8 cellular contexts compared by ENCODE assay signal in the genomic region with DNA sequence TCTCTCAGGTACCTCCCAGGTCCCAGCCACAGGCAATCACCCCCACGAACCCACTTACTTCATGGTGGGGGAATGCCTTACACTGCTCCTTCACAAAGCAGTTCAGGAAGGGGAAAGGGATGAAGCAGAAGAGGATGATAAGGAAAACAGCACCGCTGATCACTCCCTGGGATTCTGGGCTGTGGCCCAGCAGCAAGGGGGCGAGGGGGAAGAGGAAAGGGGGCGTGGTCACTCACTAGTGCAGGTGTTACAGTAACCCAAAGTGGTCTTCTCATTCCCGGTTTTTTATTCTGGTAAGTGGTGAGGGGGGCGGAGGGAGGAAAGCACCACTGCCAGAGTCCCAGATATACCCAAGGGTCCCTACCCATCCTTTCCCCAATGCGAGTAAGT. TPM values are rescaled to one million over a fixed set of nuclear protein-coding genes. Genes with fewer than 3 reads are reported as not detected.
DNase-seq lines count a peak whose midpoint lies in the region; ATAC-seq and TF ChIP-seq lines count a peak whose summit lies in the region.

No MANE protein-coding gene starts in this region.

- TF ChIP-seq CTCF in heart right ventricle (IDR thresholded peaks at IDR 0.05) = no peak
- TF ChIP-seq CTCF in body of pancreas (IDR thresholded peaks at IDR 0.05) = no peak
- TF ChIP-seq CTCF in uterus (IDR thresholded peaks at IDR 0.05) = no peak

- H3K27ac ChIP-seq in heart right ventricle (peak overlapping the region in 8 of 10 donors; percentile 89 to 96 (median 92)), body of pancreas (peak overlapping the region in 3 of 4 donors; percentile 78 to 96 (median 94)), mesendoderm (ENCODE audit: low read depth, low read length) (no peak overlapping the region), uterus (peak overlapping the region; percentile 92 to 97)

- H3K79me1 ChIP-seq in mesendoderm (ENCODE audit: low read length) = peaks cover 5% of the 10 kb centered on the region

- no peak for TF ChIP-seq POLR2A in body of pancreas (IDR thresholded peaks at IDR 0.05)
- no peak for TF ChIP-seq POLR2A in uterus (IDR thresholded peaks at IDR 0.05)

- H3K9me3 ChIP-seq in heart right ventricle = no peaks in the 10 kb centered on the region
- no peaks in the 10 kb centered on the region for H3K9me3 ChIP-seq in body of pancreas
- H3K9me3 ChIP-seq in uterus = no peaks in the 10 kb centered on the region

- peak overlapping the region; percentile 97 for H3K56ac ChIP-seq in mesendoderm (ENCODE audit: low read length)

- no peak overlapping the region for H4K8ac ChIP-seq in mesendoderm (ENCODE audit: low read depth, low read length)

- H2BK5ac ChIP-seq in mesendoderm (ENCODE audit: low read length) = no peak overlapping the region

- H3K9ac ChIP-seq in mesendoderm (ENCODE audit: low read length) = peak overlapping the region; percentile 94

- H2BK15ac ChIP-seq in mesendoderm (replicated peaks; ENCODE audit: low read depth) = no peak overlapping the region

- no peaks in the 10 kb centered on the region for H3K27me3 ChIP-seq in heart right ventricle
- no peaks in the 10 kb centered on the region for H3K27me3 ChIP-seq in body of pancreas
- no peaks in the 10 kb centered on the region for H3K27me3 ChIP-seq in mesendoderm (ENCODE audit: insufficient read depth, low read length, poor library complexity)
- no peaks in the 10 kb centered on the region for H3K27me3 ChIP-seq in uterus

- H3K4me1 ChIP-seq in heart right ventricle (peaks cover 5 to 44% (median 30%) of the 10 kb centered on the region in 9 donors), body of pancreas (peaks cover 23% of the 10 kb centered on the region), mesendoderm (ENCODE audit: control insufficient read depth, low read depth, low read length) (peaks cover 5% of the 10 kb centered on the region), uterus (peaks cover 0 to 12% of the 10 kb centered on the region in 2 donors)

- ATAC-seq in heart right ventricle (no peak), Right ventricle myocardium superior (ENCODE audit: poor library complexity) (no peak), body of pancreas (no peak), GM21526 (IDR thresholded peaks at IDR 0.05; ENCODE audit: low FRiP score, unreplicated experiment) (no peak)

- H3K4ac ChIP-seq in mesendoderm (ENCODE audit: low read depth, low read length) = no peak overlapping the region

- H3K4me3 ChIP-seq in heart right ventricle = peak overlapping the region; percentile 69 to 89 (median 79)
- peak overlapping the region; percentile 65 to 79 for H3K4me3 ChIP-seq in body of pancreas
- peak overlapping the region; percentile 84 for H3K4me3 ChIP-seq in mesendoderm (ENCODE audit: low read length)
- peak overlapping the region; percentile 63 to 86 for H3K4me3 ChIP-seq in uterus

- H2AK5ac ChIP-seq in mesendoderm (ENCODE audit: low read length) = peak overlapping the region; percentile 82

- H3K36me3 ChIP-seq in heart right ventricle = peaks cover 0 to 35% (median 16%) of the 10 kb centered on the region in 9 donors
- peaks cover 0 to 12% of the 10 kb centered on the region in 2 donors for H3K36me3 ChIP-seq in body of pancreas (replicated peaks in 1 of 2; ENCODE audit: insufficient read depth in 1 of 2, low read depth in 2 of 2)
- H3K36me3 ChIP-seq in mesendoderm (ENCODE audit: control insufficient read depth, insufficient read depth, low read length) = peaks cover 4% of the 10 kb centered on the region
- H3K36me3 ChIP-seq in uterus = no peaks in the 10 kb centered on the region

- no peak overlapping the region for H2BK120ac ChIP-seq in mesendoderm (ENCODE audit: low read depth, low read length)

- peaks cover 6% of the 10 kb centered on the region for H3K79me2 ChIP-seq in mesendoderm (ENCODE audit: control insufficient read depth, insufficient read depth, low read length)

- H3K23ac ChIP-seq in mesendoderm (ENCODE audit: low read length) = peak overlapping the region; percentile 73

- WGBS in heart right ventricle, 2 donors = 1 to 4% methylated on average over 7 of the region's 7 CpGs
- WGBS in body of pancreas, 2 donors = 4 to 5% methylated on average over 7 of the region's 7 CpGs
- no CpG with 5 or more reads among the region's 7 CpGs for WGBS in mesendoderm (ENCODE audit: extremely low coverage, insufficient coverage, low lambda C conversion rate)

- peak overlapping the region; percentile 58 for H3K4me2 ChIP-seq in mesendoderm (ENCODE audit: low read length)

- no peak overlapping the region for H4K5ac ChIP-seq in mesendoderm (ENCODE audit: low read length)

- H3K18ac ChIP-seq in mesendoderm (ENCODE audit: low read length) = no peak overlapping the region

- intact Hi-C loops in heart right ventricle (cut with DNase I) (loop anchor here in 4 of 10 donors (5.0 to 10.0 kb wide), 4 partner anchors 84 to 221 kb away; a partner anchor contains a TSS), Right ventricle myocardium superior (cut with DNase I) (no loop called here), body of pancreas (cut with DNase I) (no loop called here), uterus (cut with DNase I; ENCODE audit: low total_unique reads) (no loop called here)

- DNase-seq in heart right ventricle (no peak), Right ventricle myocardium superior (no peak), body of pancreas (no peak), mesendoderm (no peak), uterus (no peak), mucosa of gallbladder (ENCODE audit: low spot score) (no peak), NCI-H1092 treated with DMSO at 0.1 percent for 48 hours (lab: John Stamatoyannopoulos, UW) (no peak)

RNA-seq across cellular contexts. Expression of a gene that starts 0.7 kb away (rescaled TPM):
- total RNA-seq in heart right ventricle (10 to 100 TPM in 9 of 10 donors, 1 to 10 TPM in 1; 8.6 to 23.2 (median 16.5) TPM), Right ventricle myocardium superior (18.2 TPM), body of pancreas (10 to 100 TPM; 26.7 to 62.6 TPM), uterus (10 to 100 TPM in 2 of 4 donors, 1 to 10 TPM in 2; 2.8 to 30.6 (median 16.9) TPM), mucosa of gallbladder (65.9 TPM)
- polyA plus RNA-seq in heart right ventricle = 10 to 100 TPM; 15.3 to 24.3 TPM
- 41.4 TPM for polyA plus RNA-seq in mesendoderm (2013, experiment 1 of 2)
- polyA plus RNA-seq in mesendoderm (2013, experiment 2 of 2) = 40.9 TPM

RNA-seq across cellular contexts. Expression of a gene that starts 6.2 kb away (rescaled TPM):
- total RNA-seq in heart right ventricle (10 to 100 TPM in 3 of 10 donors, 1 to 10 TPM in 7; 6.6 to 13.7 (median 8.4) TPM), Right ventricle myocardium superior (9.6 TPM), body of pancreas (10 to 100 TPM in 1 of 2 donors, 1 to 10 TPM in 1; 5.4 to 20.8 TPM), uterus (10 to 100 TPM in 1 of 4 donors, 1 to 10 TPM in 3; 1.8 to 14.3 (median 2.7) TPM), mucosa of gallbladder (21.9 TPM)
- polyA plus RNA-seq in heart right ventricle = 10 to 100 TPM in 1 of 2 donors, 1 to 10 TPM in 1; 6.1 to 11.6 TPM
- 2.1 TPM for polyA plus RNA-seq in mesendoderm (2013, experiment 1 of 2)
- 2.0 TPM for polyA plus RNA-seq in mesendoderm (2013, experiment 2 of 2)

RNA-seq across cellular contexts. Expression of a gene that starts 16.3 kb away (rescaled TPM):
- total RNA-seq in heart right ventricle (10 to 100 TPM; 14.3 to 24.9 (median 17.3) TPM), Right ventricle myocardium superior (22.1 TPM), body of pancreas (10 to 100 TPM in 1 of 2 donors, 1 to 10 TPM in 1; 7.6 to 16.1 TPM), uterus (10 to 100 TPM in 3 of 4 donors, 1 to 10 TPM in 1; 9.5 to 19.9 (median 15.3) TPM), mucosa of gallbladder (12.3 TPM)
- polyA plus RNA-seq in heart right ventricle = 10 to 100 TPM; 33.0 to 39.7 TPM
- 40.0 TPM for polyA plus RNA-seq in mesendoderm (2013, experiment 1 of 2)
- 37.8 TPM for polyA plus RNA-seq in mesendoderm (2013, experiment 2 of 2)

RNA-seq across cellular contexts. Expression of a gene that starts 20.4 kb away (rescaled TPM):
- total RNA-seq in heart right ventricle (10 to 100 TPM in 8 of 10 donors, 1 to 10 TPM in 2; 8.9 to 15.8 (median 11.5) TPM), Right ventricle myocardium superior (13.3 TPM), body of pancreas (10 to 100 TPM; 11.9 to 28.3 TPM), uterus (10 to 100 TPM; 13.5 to 27.6 (median 15.4) TPM), mucosa of gallbladder (35.9 TPM)
- polyA plus RNA-seq in heart right ventricle = 10 to 100 TPM in 1 of 2 donors, 1 to 10 TPM in 1; 8.6 to 18.1 TPM
- 17.5 TPM for polyA plus RNA-seq in mesendoderm (2013, experiment 1 of 2)
- 18.8 TPM for polyA plus RNA-seq in mesendoderm (2013, experiment 2 of 2)

RNA-seq across cellular contexts. Expression of a gene that starts 33.3 kb away (rescaled TPM):
- 10 to 100 TPM; 15.7 to 23.8 (median 21.5) TPM for total RNA-seq in heart right ventricle
- 10 to 100 TPM; 23.7 to 44.2 TPM for polyA plus RNA-seq in heart right ventricle
- total RNA-seq in Right ventricle myocardium superior = 19.8 TPM
- 10 to 100 TPM; 17.6 to 50.1 TPM for total RNA-seq in body of pancreas
- 14.4 TPM for polyA plus RNA-seq in mesendoderm (2013, experiment 1 of 2)
- polyA plus RNA-seq in mesendoderm (2013, experiment 2 of 2) = 13.2 TPM
- total RNA-seq in uterus = 10 to 100 TPM; 25.6 to 86.6 (median 36.3) TPM
- total RNA-seq in mucosa of gallbladder = 33.4 TPM
